In genomic region chr1:160675641-160676410, GRCh38 we compare ENCODE assay signal across 8 cellular contexts. TPM values are rescaled to one million over a fixed set of nuclear protein-coding genes. Genes with fewer than 3 reads are reported as not detected.
DNase-seq lines count a peak whose midpoint lies in the region; ATAC-seq and TF ChIP-seq lines count a peak whose summit lies in the region.

No MANE protein-coding gene starts in this region.

- TF ChIP-seq POLR2A in esophagus squamous epithelium (IDR thresholded peaks at IDR 0.05) (no peak), stomach (IDR thresholded peaks at IDR 0.05) (no peak)

- TF ChIP-seq CTCF in OCI-LY1 (IDR thresholded peaks at IDR 0.05; ENCODE audit: low read length): peak; percentile 96
- TF ChIP-seq CTCF in esophagus squamous epithelium (IDR thresholded peaks at IDR 0.05): peak; percentile 57 to 78 (median 64)
- TF ChIP-seq CTCF in nephron progenitor cell (IDR thresholded peaks at IDR 0.05): peak; percentile 76
- peak in 4 of 7 experiments; percentile 19 to 58 (median 42) for TF ChIP-seq CTCF in stomach (IDR thresholded peaks at IDR 0.05)

- WGBS in esophagus squamous epithelium, 2 donors: 33 to 39% methylated on average over 4 to 5 of the region's 6 CpGs
- WGBS in stomach, 5 donors: 49 to 57% (median 52%) methylated on average over 6 of the region's 6 CpGs

- intact Hi-C loops in esophagus squamous epithelium (cut with DNase I) (loop anchor here (10.0 kb wide), 2 partner anchors 159 to 279 kb away; partner anchors contain the start of gene ITLN2), stomach (cut with DNase I; ENCODE audit: low total_unique reads) (no loop called here)

- TF ChIP-seq EP300 in stomach (IDR thresholded peaks at IDR 0.05): no peak

- no peaks in the 10 kb centered on the region for H3K36me3 Mint-ChIP-seq in nephron progenitor cell (ENCODE audit: low read depth)

- H3K9me3 Mint-ChIP-seq in nephron progenitor cell: no peaks in the 10 kb centered on the region

- no peaks in the 10 kb centered on the region for H3K4me1 Mint-ChIP-seq in nephron progenitor cell

- H3K36me3 ChIP-seq in OCI-LY1 (ENCODE audit: insufficient read depth, low read length) (peaks cover 31% of the 10 kb centered on the region), esophagus squamous epithelium (peaks cover 0 to 3% (median 0%) of the 10 kb centered on the region in 3 donors), stomach (peaks cover 0 to 6% (median 0%) of the 10 kb centered on the region in 4 donors)

- no peak overlapping the region for H3K4me3 Mint-ChIP-seq in nephron progenitor cell

- peaks cover 11% of the 10 kb centered on the region for H3K27me3 Mint-ChIP-seq in nephron progenitor cell (ENCODE audit: low read depth, poor library complexity)

- no peaks in the 10 kb centered on the region for H3K9me2 ChIP-seq in OCI-LY1 (ENCODE audit: low read depth, low read length)

- H3K27ac ChIP-seq in OCI-LY1 (ENCODE audit: low read depth, low read length, poor library complexity, severe bottlenecking): peak overlapping the region; percentile 91
- peak overlapping the region in 1 of 4 donors; percentile 39 for H3K27ac ChIP-seq in esophagus squamous epithelium
- peak overlapping the region in 1 of 5 donors; percentile 53 for H3K27ac ChIP-seq in stomach

- H2AFZ ChIP-seq in OCI-LY1 (ENCODE audit: low read length): no peak overlapping the region

- no peak overlapping the region for H3K27ac Mint-ChIP-seq in nephron progenitor cell

- peak; percentile 36 for DNase-seq in AG08395 (ENCODE audit: low spot score)
- peak; percentile 77 for DNase-seq in activated T-cell treated with anti-CD3 and anti-CD28 coated beads, Interleukin-2, amount 50 U/mL, for 1 hour
- no peak for DNase-seq in esophagus squamous epithelium (lab: John Stamatoyannopoulos, UW)
- peak; percentile 71 for DNase-seq in nephron progenitor cell
- DNase-seq in stomach: peak; percentile 72

- ATAC-seq in GM18511 (IDR thresholded peaks at IDR 0.05; ENCODE audit: unreplicated experiment) (peak; percentile 70), HG03432 (IDR thresholded peaks at IDR 0.05; ENCODE audit: unreplicated experiment) (peak; percentile 64)

- H3K4me1 ChIP-seq in OCI-LY1 (ENCODE audit: insufficient read depth, low read length, severe bottlenecking) (peaks cover 56% of the 10 kb centered on the region), esophagus squamous epithelium (peaks cover 4 to 30% (median 10%) of the 10 kb centered on the region in 3 donors), stomach (peaks cover 0 to 19% (median 0%) of the 10 kb centered on the region in 4 donors)

- H3K4me3 ChIP-seq in OCI-LY1 (ENCODE audit: low read depth, low read length, poor library complexity, severe bottlenecking) (peak overlapping the region; percentile 13), esophagus squamous epithelium (no peak overlapping the region), stomach (no peak overlapping the region)

- H3K4me2 ChIP-seq in OCI-LY1 (ENCODE audit: low read length): peak overlapping the region; percentile 40

- peaks cover 5% of the 10 kb centered on the region; the same call in 1 of the 2 replicates for H3F3A ChIP-seq in OCI-LY1 (ENCODE audit: insufficient read depth, low read length)

- H3K27me3 ChIP-seq in OCI-LY1 (ENCODE audit: insufficient read depth, low read length) (no peaks in the 10 kb centered on the region), esophagus squamous epithelium (peaks cover 0 to 11% (median 0%) of the 10 kb centered on the region in 4 donors), stomach (peaks cover 0 to 29% (median 0%) of the 10 kb centered on the region in 3 donors)

- no peaks in the 10 kb centered on the region for H3K79me2 ChIP-seq in OCI-LY1 (ENCODE audit: insufficient read depth, low read length)

- H4K20me1 ChIP-seq in OCI-LY1 (ENCODE audit: insufficient read depth, low read length): no peaks in the 10 kb centered on the region

- H3K9ac ChIP-seq in OCI-LY1 (ENCODE audit: low read length): peak overlapping the region; percentile 55

- no peaks in the 10 kb centered on the region for H3K9me3 ChIP-seq in OCI-LY1 (ENCODE audit: low read length)
- H3K9me3 ChIP-seq in esophagus squamous epithelium: no peaks in the 10 kb centered on the region
- no peaks in the 10 kb centered on the region for H3K9me3 ChIP-seq in stomach

RNA-seq across cellular contexts. Expression of gene SLAMF1, which starts 29.0 kb away (rescaled TPM):
- total RNA-seq in esophagus squamous epithelium (1 to 10 TPM in 3 of 4 donors, not detected in 1; 1.1 to 2.2 (median 1.7) TPM), stomach (1 to 10 TPM in 2 of 5 donors, not detected in 3; 3.1 to 4.1 TPM)
- polyA plus RNA-seq in stomach: under 1 TPM; 0.12 to 0.92 (median 0.25) TPM

RNA-seq across cellular contexts. Expression of gene CD48, which starts 35.8 kb away (rescaled TPM):
- total RNA-seq in esophagus squamous epithelium: 10 to 100 TPM in 1 of 4 donors, 1 to 10 TPM in 3; 1.1 to 13.7 (median 5.3) TPM
- 10 to 100 TPM in 1 of 5 donors, 1 to 10 TPM in 1, under 1 TPM in 1, not detected in 2; 0.58 to 11.9 (median 9.2) TPM for total RNA-seq in stomach
- 10 to 100 TPM in 1 of 3 donors, 1 to 10 TPM in 2; 6.4 to 23.7 (median 8.4) TPM for polyA plus RNA-seq in stomach

Comparison
In these comparisons a context has a peak if more than half of its experiments do, and no peak if none do; other contexts are left out.
1. CTCF ChIP-seq: peak in every context shown above with its lines; median percentile 96 in OCI-LY1; 76 in nephron progenitor cell; 64 in esophagus squamous epithelium; 42 in stomach.